ENCODE assay signal across 30 cellular contexts in the genomic region with DNA sequence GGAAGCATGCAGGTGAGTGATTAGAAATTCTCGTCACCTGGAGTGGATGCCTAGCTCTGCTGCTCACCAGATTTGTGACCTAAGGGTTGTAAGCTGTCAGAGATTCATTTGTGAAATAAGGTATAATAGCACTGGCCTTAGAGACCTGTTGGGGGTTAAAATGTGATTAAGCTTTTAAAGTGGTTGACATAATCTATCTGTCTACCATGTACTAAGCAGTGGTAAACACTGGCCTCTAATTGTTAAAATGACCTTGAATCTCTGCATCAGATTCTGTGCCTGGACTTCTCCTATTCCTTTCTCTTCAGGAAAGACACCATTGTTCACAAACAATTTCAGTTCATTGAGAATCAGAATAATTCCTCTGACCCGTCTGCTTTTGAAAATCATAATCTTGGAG.
"Had no signal": no experiment of that assay in that cellular context is flagged by ENCODE, and none has a peak within 500 bp of the region (broad histone marks: within the 10 kb centered on the region; RNA-seq: fewer than 3 reads in every experiment).

No MANE protein-coding gene starts in this region.

- H3K4me1 Mint-ChIP-seq: natural killer cell; neural progenitor cell; stimulated activated memory B cell treated with anti-CD40 and anti-IgM and Interleukin-4, amounts not matched to agents 10 μg/mL and 1 μg/mL and 100 μg/mL, for 72 hours; stimulated activated naive CD8-positive, alpha-beta T cell treated with anti-CD3 and anti-CD28 coated beads, Interleukin-15, amount 100 ng/mL, for 72 hours had no signal

- H3K27ac ChIP-seq: neural progenitor cell, ovary, parathyroid adenoma, psoas muscle, skin epidermis, spleen, suprapubic skin, testis, tibial artery, transverse colon, upper lobe of right lung, uterus had no signal

- H3K9me3 Mint-ChIP-seq: nephron; neural progenitor cell; stimulated activated naive CD8-positive, alpha-beta T cell treated with anti-CD3 and anti-CD28 coated beads, Interleukin-15, amount 100 ng/mL, for 72 hours; type B pancreatic cell had no signal

- H3K27me3 Mint-ChIP-seq: progenitor cell of endocrine pancreas; stimulated activated memory B cell treated with anti-CD40 and anti-IgM and Interleukin-4, amounts not matched to agents 10 μg/mL and 1 μg/mL and 100 μg/mL, for 72 hours; stimulated activated naive CD8-positive, alpha-beta T cell treated with anti-CD3 and anti-CD28 coated beads, Interleukin-15, amount 100 ng/mL, for 72 hours had no signal

- H3K27ac Mint-ChIP-seq: natural killer cell; neural progenitor cell; progenitor cell of endocrine pancreas; stimulated activated memory B cell treated with anti-CD40 and anti-IgM and Interleukin-4, amounts not matched to agents 10 μg/mL and 1 μg/mL and 100 μg/mL, for 72 hours; stimulated activated naive CD8-positive, alpha-beta T cell treated with anti-CD3 and anti-CD28 coated beads, Interleukin-15, amount 100 ng/mL, for 72 hours; type B pancreatic cell had no signal

- H3K4me3 Mint-ChIP-seq: natural killer cell; nephron; neural progenitor cell; stimulated activated memory B cell treated with anti-CD40 and anti-IgM and Interleukin-4, amounts not matched to agents 10 μg/mL and 1 μg/mL and 100 μg/mL, for 72 hours; stimulated activated naive CD8-positive, alpha-beta T cell treated with anti-CD3 and anti-CD28 coated beads, Interleukin-15, amount 100 ng/mL, for 72 hours; type B pancreatic cell had no signal

- H3K4me1 ChIP-seq: parathyroid adenoma, psoas muscle, spleen, suprapubic skin, tibial artery, transverse colon, upper lobe of right lung, uterus had no signal

- H3K36me3 ChIP-seq: neural progenitor cell, ovary, spleen, suprapubic skin, tibial artery, transverse colon, upper lobe of right lung, uterus had no signal

- H3K27me3 ChIP-seq: neural progenitor cell, ovary, spleen, suprapubic skin, testis, tibial artery, transverse colon, upper lobe of right lung, uterus had no signal

- H3K36me3 Mint-ChIP-seq: natural killer cell; neural progenitor cell; stimulated activated memory B cell treated with anti-CD40 and anti-IgM and Interleukin-4, amounts not matched to agents 10 μg/mL and 1 μg/mL and 100 μg/mL, for 72 hours; type B pancreatic cell had no signal

- H3K9me3 ChIP-seq: ovary, psoas muscle, spleen, suprapubic skin, testis, tibial artery, transverse colon, upper lobe of right lung, uterus had no signal

- H3K9ac ChIP-seq: neural progenitor cell, parathyroid adenoma had no signal

- H3K4me3 ChIP-seq: neural progenitor cell, ovary, psoas muscle, skin epidermis, smooth muscle cell, spleen, suprapubic skin, testis, tibial artery, transverse colon, upper lobe of right lung, uterus had no signal

- DNase-seq: natural killer cell; occipital lobe; ovary; posterior cingulate gyrus; psoas muscle; right cardiac atrium; spleen; stimulated activated CD4-positive, alpha-beta T cell treated with anti-CD3 and anti-CD28 coated beads, Interleukin-12 subunit alpha, Interleukin-12 subunit beta, amount 100 ng/mL, for 4 hours; stimulated activated CD4-positive, alpha-beta T cell treated with anti-CD3 and anti-CD28 coated beads, Interleukin-1b, Interleukin-23, amount 100 ng/mL, for 48 hours; stimulated activated CD4-positive, alpha-beta T cell treated with anti-CD3 and anti-CD28 coated beads, Interleukin-4, amount 100 ng/mL, for 1 hour; stimulated activated CD4-positive, alpha-beta T cell treated with anti-CD3 and anti-CD28 coated beads, Interleukin-4, amount 100 ng/mL, for 4 hours; stimulated activated CD8-positive, alpha-beta memory T cell treated with anti-CD3 and anti-CD28 coated beads, Interleukin-4, amount 100 ng/mL, for 48 hours; stimulated activated naive CD4-positive, alpha-beta T cell; stimulated activated naive CD8-positive, alpha-beta T cell treated with anti-CD3 and anti-CD28 coated beads, Interleukin-15, amount 100 ng/mL, for 72 hours; stimulated activated naive CD8-positive, alpha-beta T cell treated with anti-CD3 and anti-CD28 coated beads, Interleukin-15, Interleukin-2, amounts not matched to agents 100 U/mL and 50 U/mL, for 24 hours; substantia nigra; testis; tibial artery; transverse colon; upper lobe of right lung; uterus had no signal
